ENCODE assay signal across 8 cellular contexts in genomic region chr18:37565138-37565984, GRCh38. TPM values are rescaled to one million over a fixed set of nuclear protein-coding genes. Genes with fewer than 3 reads are reported as not detected.
DNase-seq lines count a peak whose midpoint lies in the region; ATAC-seq and TF ChIP-seq lines count a peak whose summit lies in the region.

CELF4 (minus strand) TSS chr18:37565798.

- no peaks in the 10 kb centered on the region for H3K4me1 Mint-ChIP-seq in activated T-helper 1 cell treated with anti-CD3 and anti-CD28 coated beads, Interleukin-12 subunit alpha, Interleukin-12 subunit beta, Interleukin-2, Interleukin-4 antibody, amounts not matched to agents 30 ng/mL and 10 ng/mL and 1 ng/mL, durations not matched to agents 14 hours and 24 hours and 36 hours (ENCODE audit: low read depth)

- H3K27me3 ChIP-seq in HUES64 (ENCODE audit: insufficient read depth, low read length) (peaks cover 91% of the 10 kb centered on the region), heart left ventricle (peaks cover 23 to 85% (median 44%) of the 10 kb centered on the region in 9 donors), rectal smooth muscle tissue (ENCODE audit: control insufficient read depth, insufficient read depth, low read length) (peaks cover 16% of the 10 kb centered on the region)

- intact Hi-C loops in activated T-helper 1 cell treated with anti-CD3 and anti-CD28 coated beads, Interleukin-12 subunit alpha, Interleukin-12 subunit beta, Interleukin-2, Interleukin-4 antibody, amounts not matched to agents 30 ng/mL and 10 ng/mL and 1 ng/mL, durations not matched to agents 14 hours and 24 hours and 36 hours (cut with micrococcal nuclease) = no loop called here
- intact Hi-C loops in heart left ventricle (cut with DNase I) = no loop called here

- H3K9me3 ChIP-seq in HUES64 (ENCODE audit: insufficient read depth, low read depth, low read length) (no peaks in the 10 kb centered on the region), heart left ventricle (no peaks in the 10 kb centered on the region)

- no peak for TF ChIP-seq POLR2A in heart left ventricle (IDR thresholded peaks at IDR 0.05)

- H3K4me1 ChIP-seq in HUES64 (ENCODE audit: insufficient read depth, low read length) (peaks cover 12% of the 10 kb centered on the region; the same call in 1 of the 2 replicates), heart left ventricle (peaks cover 0 to 29% (median 19%) of the 10 kb centered on the region in 12 donors), rectal smooth muscle tissue (ENCODE audit: control insufficient read depth, insufficient read depth, low read length) (no peaks in the 10 kb centered on the region)

- peak within 1 kb of the TSS; percentile 59 for H3K4me3 Mint-ChIP-seq in activated T-helper 1 cell treated with anti-CD3 and anti-CD28 coated beads, Interleukin-12 subunit alpha, Interleukin-12 subunit beta, Interleukin-2, Interleukin-4 antibody, amounts not matched to agents 30 ng/mL and 10 ng/mL and 1 ng/mL, durations not matched to agents 14 hours and 24 hours and 36 hours

- DNase-seq in AG20443 (ENCODE audit: low spot score) = peak; percentile 40
- no peak for DNase-seq in activated T-helper 1 cell treated with anti-CD3 and anti-CD28 coated beads, Interleukin-12 subunit alpha, Interleukin-12 subunit beta, Interleukin-2, Interleukin-4 antibody, amounts not matched to agents 30 ng/mL and 10 ng/mL and 1 ng/mL, durations not matched to agents 14 hours and 24 hours and 36 hours (ENCODE audit: low spot score)
- DNase-seq in heart left ventricle = no peak
- no peak for DNase-seq in SIG-M5 (lab: John Stamatoyannopoulos, UW)
- no peak for DNase-seq in kidney glomerular epithelial cell (lab: John Stamatoyannopoulos, UW)

- H3K27ac ChIP-seq in HUES64 (ENCODE audit: low read depth, low read length) = no peak within 1 kb of the TSS
- peak within 1 kb of the TSS in 1 of 12 donors; percentile 8 for H3K27ac ChIP-seq in heart left ventricle
- H3K27ac ChIP-seq in rectal smooth muscle tissue (ENCODE audit: low read depth, low read length) = no peak within 1 kb of the TSS

- no peak for TF ChIP-seq CTCF in heart left ventricle (IDR thresholded peaks at IDR 0.05)

- no peaks in the 10 kb centered on the region for H3K36me3 ChIP-seq in HUES64 (ENCODE audit: insufficient read depth, low read length)
- H3K36me3 ChIP-seq in heart left ventricle = no peaks in the 10 kb centered on the region
- no peaks in the 10 kb centered on the region for H3K36me3 ChIP-seq in rectal smooth muscle tissue (ENCODE audit: control insufficient read depth, insufficient read depth, low read length)

- peak within 1 kb of the TSS; percentile 78 for H3K4me3 ChIP-seq in HUES64 (ENCODE audit: low read length)
- peak within 1 kb of the TSS; percentile 40 to 69 (median 52) for H3K4me3 ChIP-seq in heart left ventricle
- peak within 1 kb of the TSS; percentile 62 for H3K4me3 ChIP-seq in rectal smooth muscle tissue (ENCODE audit: low read length)

- under 1% methylated on average over 58 of the region's 59 CpGs for WGBS in HUES64
- WGBS in heart left ventricle, 4 donors = 2% methylated on average over 59 of the region's 59 CpGs

- no peaks in the 10 kb centered on the region for H3K36me3 Mint-ChIP-seq in activated T-helper 1 cell treated with anti-CD3 and anti-CD28 coated beads, Interleukin-12 subunit alpha, Interleukin-12 subunit beta, Interleukin-2, Interleukin-4 antibody, amounts not matched to agents 30 ng/mL and 10 ng/mL and 1 ng/mL, durations not matched to agents 14 hours and 24 hours and 36 hours (ENCODE audit: low read depth)

- ATAC-seq in heart left ventricle = peak in 3 of 4 donors; percentile 32 to 46 (median 44)
- no peak for ATAC-seq in HG03159 (IDR thresholded peaks at IDR 0.05; ENCODE audit: unreplicated experiment)

- no peak within 1 kb of the TSS for H3K9ac ChIP-seq in HUES64 (ENCODE audit: low read depth, low read length)
- H3K9ac ChIP-seq in rectal smooth muscle tissue (ENCODE audit: low read length) = no peak within 1 kb of the TSS

- peaks cover 55% of the 10 kb centered on the region for H3K27me3 Mint-ChIP-seq in activated T-helper 1 cell treated with anti-CD3 and anti-CD28 coated beads, Interleukin-12 subunit alpha, Interleukin-12 subunit beta, Interleukin-2, Interleukin-4 antibody, amounts not matched to agents 30 ng/mL and 10 ng/mL and 1 ng/mL, durations not matched to agents 14 hours and 24 hours and 36 hours (ENCODE audit: insufficient read depth)

- H3K27ac Mint-ChIP-seq in activated T-helper 1 cell treated with anti-CD3 and anti-CD28 coated beads, Interleukin-12 subunit alpha, Interleukin-12 subunit beta, Interleukin-2, Interleukin-4 antibody, amounts not matched to agents 30 ng/mL and 10 ng/mL and 1 ng/mL, durations not matched to agents 14 hours and 24 hours and 36 hours = peak within 1 kb of the TSS; percentile 58

- no peaks in the 10 kb centered on the region for H3K9me3 Mint-ChIP-seq in activated T-helper 1 cell treated with anti-CD3 and anti-CD28 coated beads, Interleukin-12 subunit alpha, Interleukin-12 subunit beta, Interleukin-2, Interleukin-4 antibody, amounts not matched to agents 30 ng/mL and 10 ng/mL and 1 ng/mL, durations not matched to agents 14 hours and 24 hours and 36 hours

RNA-seq across cellular contexts. Expression of gene CELF4, which starts in this region (rescaled TPM):
- polyA plus RNA-seq in HUES64 (2013, experiment 1 of 2) = 0.80 TPM
- 2.4 TPM for polyA plus RNA-seq in HUES64 (2013, experiment 2 of 2)
- not detected in 2 replicates for total RNA-seq in activated T-helper 1 cell treated with anti-CD3 and anti-CD28 coated beads, Interleukin-12 subunit alpha, Interleukin-12 subunit beta, Interleukin-2, Interleukin-4 antibody, amounts not matched to agents 30 ng/mL and 10 ng/mL and 1 ng/mL, durations not matched to agents 14 hours and 24 hours and 36 hours
- total RNA-seq in heart left ventricle = under 1 TPM in 6 of 9 donors, not detected in 3; 0.26 to 0.67 (median 0.40) TPM
- under 1 TPM; 0.11 to 0.19 TPM for polyA plus RNA-seq in heart left ventricle

Comparison
In these comparisons a context has a peak if more than half of its experiments do, and no peak if none do; other contexts are left out.
1. Peak in ATAC-seq and H3K4me3 ChIP-seq in heart left ventricle; RNA of the gene not detected or under 1 TPM.